ENCODE assay signal across 17 cellular contexts in genomic region chrX:25442501-25442900, GRCh38.
DNase-seq lines count a peak whose midpoint lies in the region; ATAC-seq, FAIRE-seq and TF ChIP-seq lines count a peak whose summit lies in the region.
"Had no signal": no experiment of that assay in that cellular context is flagged by ENCODE, and none has a peak within 500 bp of the region (broad histone marks: within the 10 kb centered on the region; RNA-seq: fewer than 3 reads in every experiment).

No MANE protein-coding gene starts in this region.

- no peak overlapping the region for H3K27ac Mint-ChIP-seq in astrocyte (ENCODE audit: unreplicated experiment)
- H3K27ac Mint-ChIP-seq in nephron, result no peak overlapping the region
- no peak overlapping the region for H3K27ac Mint-ChIP-seq in T-helper 17 cell

- peak; percentile 2 for DNase-seq in DMS114 treated with DMSO at 0.1 percent for 48 hours (lab: John Stamatoyannopoulos, UW; ENCODE audit: unreplicated experiment)
- DNase-seq in NB4 (ENCODE audit: low read depth), result peak; percentile 0
- DNase-seq in astrocyte (ENCODE audit: low read depth), result no peak
- no peak for DNase-seq in NCI-H226
- DNase-seq in T-helper 17 cell, result no peak
- DNase-seq: activated naive CD4-positive, alpha-beta T cell treated with Interleukin-2 at 50 U/mL for 16 hours; Caco-2; central memory CD4-positive, alpha-beta T cell; heart left ventricle; SIG-M5; spleen had no signal

- no peaks in the 10 kb centered on the region for H3K36me3 ChIP-seq in astrocyte (ENCODE audit: insufficient read depth, low read length)
- H3K36me3 ChIP-seq: heart left ventricle, neutrophil, spleen had no signal

- H3K27me3 Mint-ChIP-seq in astrocyte (ENCODE audit: low read depth, unreplicated experiment) (no peaks in the 10 kb centered on the region), nephron (ENCODE audit: low read depth) (no peaks in the 10 kb centered on the region), T-helper 17 cell (no peaks in the 10 kb centered on the region)

- FAIRE-seq in astrocyte (lab: Jason Lieb, UNC), result peak; percentile 90

- H3K9me3 ChIP-seq in astrocyte (ENCODE audit: insufficient read depth, low read depth, low read length), result no peaks in the 10 kb centered on the region
- no peaks in the 10 kb centered on the region for H3K9me3 ChIP-seq in T-helper 17 cell (ENCODE audit: control insufficient read depth, low read length, poor library complexity, severe bottlenecking)
- H3K9me3 ChIP-seq: Caco-2, heart left ventricle, neutrophil, spleen had no signal

- H3K79me2 ChIP-seq in astrocyte (ENCODE audit: insufficient read depth, low read length), result no peaks in the 10 kb centered on the region

- no peaks in the 10 kb centered on the region for H4K20me1 ChIP-seq in astrocyte (ENCODE audit: insufficient read depth, low read length)

- no peaks in the 10 kb centered on the region for H3K4me1 ChIP-seq in astrocyte (ENCODE audit: insufficient read depth, low read length)
- H3K4me1 ChIP-seq: Caco-2, heart left ventricle, spleen had no signal

- H2AFZ ChIP-seq in astrocyte (ENCODE audit: low read depth, low read length), result no peak overlapping the region

- H3K4me1 Mint-ChIP-seq in astrocyte (ENCODE audit: low read depth, unreplicated experiment) (no peaks in the 10 kb centered on the region), nephron (no peaks in the 10 kb centered on the region), T-helper 17 cell (no peaks in the 10 kb centered on the region)

- no peak overlapping the region for H3K27ac ChIP-seq in astrocyte (ENCODE audit: low read depth, low read length)
- H3K27ac ChIP-seq: epithelial cell of prostate, heart left ventricle, neutrophil, spleen had no signal

- H3K36me3 Mint-ChIP-seq in astrocyte (ENCODE audit: low read depth, unreplicated experiment) (no peaks in the 10 kb centered on the region), nephron (ENCODE audit: low read depth) (no peaks in the 10 kb centered on the region), T-helper 17 cell (ENCODE audit: low read depth) (no peaks in the 10 kb centered on the region)

- H3K4me3 Mint-ChIP-seq in astrocyte (ENCODE audit: unreplicated experiment) (no peak overlapping the region), nephron (no peak overlapping the region), T-helper 17 cell (no peak overlapping the region)

- no peak overlapping the region for H3K9ac ChIP-seq in astrocyte (ENCODE audit: low read length)

- no peak overlapping the region for H3K4me2 ChIP-seq in astrocyte (ENCODE audit: low read length)

- no peak for TF ChIP-seq POLR2A in NB4 (IDR thresholded peaks at IDR 0.05; ENCODE audit: extremely low read depth, insufficient read length)

- no peaks in the 10 kb centered on the region for H3K9me3 Mint-ChIP-seq in astrocyte (ENCODE audit: unreplicated experiment)
- no peaks in the 10 kb centered on the region for H3K9me3 Mint-ChIP-seq in nephron

- no peaks in the 10 kb centered on the region for H3K27me3 ChIP-seq in astrocyte (ENCODE audit: insufficient read depth, low read length)
- H3K27me3 ChIP-seq: heart left ventricle, neutrophil, spleen had no signal

- no peak for ATAC-seq in HG03469 (IDR thresholded peaks at IDR 0.05; ENCODE audit: unreplicated experiment)
- ATAC-seq in GM19035 (IDR thresholded peaks at IDR 0.05; ENCODE audit: unreplicated experiment), result no peak
- no peak for ATAC-seq in T-helper 17 cell
- ATAC-seq: heart left ventricle had no signal

- no peak for TF ChIP-seq CTCF in NB4 (IDR thresholded peaks at IDR 0.05; ENCODE audit: low read depth, low read length)
- no peak for TF ChIP-seq CTCF in astrocyte (IDR thresholded peaks at IDR 0.05; ENCODE audit: insufficient read depth, low read depth, low read length)
- peak; percentile 31 to 39 (median 36) for TF ChIP-seq CTCF in nephron (IDR thresholded peaks at IDR 0.05; ENCODE audit: unreplicated experiment in 3 of 3)

- H3K4me3 ChIP-seq in NB4 (ENCODE audit: low read depth, low read length) (no peak overlapping the region), astrocyte (ENCODE audit: insufficient read depth, low read depth, low read length) (no peak overlapping the region)
- H3K4me3 ChIP-seq: heart left ventricle, lung, spleen had no signal

Comparison
In these comparisons a context has a peak if more than half of its experiments do, and no peak if none do; other contexts are left out.
1. DNase-seq: peak in DMS114 treated with DMSO at 0.1 percent for 48 hours (single experiment) and NB4 (single experiment); none in astrocyte (single experiment), NCI-H226 (single experiment) and T-helper 17 cell (0 of 3).
2. CTCF ChIP-seq: peak in nephron (3 of 3); none in NB4 (single experiment) and astrocyte (single experiment).